ENCODE assay signal across 8 cellular contexts in genomic region chr12:630656-631632, GRCh38. TPM values are rescaled to one million over a fixed set of nuclear protein-coding genes. Genes with fewer than 3 reads are reported as not detected.
DNase-seq lines count a peak whose midpoint lies in the region; ATAC-seq and TF ChIP-seq lines count a peak whose summit lies in the region.

No MANE protein-coding gene starts in this region.

- peak overlapping the region; percentile 89 for H3K4me3 Mint-ChIP-seq in stimulated activated memory B cell treated with anti-CD40 and anti-IgM and Interleukin-4, amounts not matched to agents 10 μg/mL and 1 μg/mL and 100 μg/mL, for 72 hours
- H3K4me3 Mint-ChIP-seq in glutamatergic neuron (ENCODE audit: unreplicated experiment), result no peak overlapping the region

- 83% methylated on average over 42 of the region's 45 CpGs for WGBS in mesenchymal stem cell

- H2BK15ac ChIP-seq in mesenchymal stem cell (ENCODE audit: low read depth, poor library complexity, severe bottlenecking), result peak overlapping the region; percentile 64

- H3K4me1 Mint-ChIP-seq in stimulated activated memory B cell treated with anti-CD40 and anti-IgM and Interleukin-4, amounts not matched to agents 10 μg/mL and 1 μg/mL and 100 μg/mL, for 72 hours, result peaks cover 30% of the 10 kb centered on the region
- peaks cover 3% of the 10 kb centered on the region for H3K4me1 Mint-ChIP-seq in glutamatergic neuron (ENCODE audit: low read depth, unreplicated experiment)

- no peak overlapping the region for H3K23ac ChIP-seq in mesenchymal stem cell (ENCODE audit: low read length in 2 of 2)

- H3K4ac ChIP-seq in mesenchymal stem cell (ENCODE audit: low read depth in 1 of 2, low read length in 2 of 2), result no peak overlapping the region

- H3K27ac Mint-ChIP-seq in stimulated activated memory B cell treated with anti-CD40 and anti-IgM and Interleukin-4, amounts not matched to agents 10 μg/mL and 1 μg/mL and 100 μg/mL, for 72 hours, result peak overlapping the region; percentile 90
- no peak overlapping the region for H3K27ac Mint-ChIP-seq in glutamatergic neuron (ENCODE audit: unreplicated experiment)

- H3K4me3 ChIP-seq in H7 (ENCODE audit: insufficient read depth, low read depth, low read length), result peak overlapping the region; percentile 4; the same call in 1 of the 2 replicates
- H3K4me3 ChIP-seq in NT2/D1 (ENCODE audit: insufficient read length, low read depth), result peak overlapping the region; percentile 51
- no peak overlapping the region for H3K4me3 ChIP-seq in mesenchymal stem cell (ENCODE audit: insufficient read depth in 1 of 2, low read depth in 1 of 2, low read length in 2 of 2)

- H2BK12ac ChIP-seq in mesenchymal stem cell (ENCODE audit: low read length in 2 of 2), result peak overlapping the region; percentile 71 to 87

- no peaks in the 10 kb centered on the region; the same call in 1 of the 2 replicates for H3K27me3 ChIP-seq in H7 (ENCODE audit: control insufficient read depth, insufficient read depth, low read length)
- H3K27me3 ChIP-seq in NT2/D1 (ENCODE audit: insufficient read depth, insufficient read length), result no peaks in the 10 kb centered on the region
- no peaks in the 10 kb centered on the region for H3K27me3 ChIP-seq in mesenchymal stem cell (ENCODE audit: control insufficient read depth in 1 of 2, insufficient read depth in 1 of 2, low read length in 2 of 2)

- H3K9me3 Mint-ChIP-seq in stimulated activated memory B cell treated with anti-CD40 and anti-IgM and Interleukin-4, amounts not matched to agents 10 μg/mL and 1 μg/mL and 100 μg/mL, for 72 hours, result no peaks in the 10 kb centered on the region
- no peaks in the 10 kb centered on the region for H3K9me3 Mint-ChIP-seq in glutamatergic neuron (ENCODE audit: unreplicated experiment)

- peak overlapping the region; percentile 56 for H4K8ac ChIP-seq in mesenchymal stem cell (ENCODE audit: low read length)

- peak overlapping the region; percentile 88 for H3K27ac ChIP-seq in mesenchymal stem cell (ENCODE audit: low read length, poor library complexity, severe bottlenecking)

- H2BK5ac ChIP-seq in mesenchymal stem cell (ENCODE audit: low read depth, low read length, poor library complexity, severe bottlenecking), result no peak overlapping the region

- no peak overlapping the region for H3K4me2 ChIP-seq in mesenchymal stem cell (ENCODE audit: low read length, poor library complexity, severe bottlenecking)

- H4K91ac ChIP-seq in mesenchymal stem cell (ENCODE audit: low read length), result peak overlapping the region; percentile 61

- DNase-seq in GM10248 (ENCODE audit: extremely low spot score) (peak; percentile 81), H7 (peak; percentile 88), NT2/D1 (ENCODE audit: low read depth, low spot score) (peak; percentile 98), mesenchymal stem cell (no peak), glutamatergic neuron (no peak)
- peak; percentile 68 for DNase-seq in activated effector memory CD4-positive, alpha-beta T cell treated with Interleukin-2 at 50 U/mL for 16 hours

- no peaks in the 10 kb centered on the region for H3K36me3 Mint-ChIP-seq in stimulated activated memory B cell treated with anti-CD40 and anti-IgM and Interleukin-4, amounts not matched to agents 10 μg/mL and 1 μg/mL and 100 μg/mL, for 72 hours
- H3K36me3 Mint-ChIP-seq in glutamatergic neuron (ENCODE audit: unreplicated experiment), result no peaks in the 10 kb centered on the region

- TF ChIP-seq CTCF in GM10248 (IDR thresholded peaks at IDR 0.05; ENCODE audit: control extremely low read depth, extremely low read depth, low read depth, missing control alignments) (no peak), glutamatergic neuron (IDR thresholded peaks at IDR 0.05; ENCODE audit: partially characterized antibody, unreplicated experiment) (no peak)

- CTCF ChIA-PET in GM10248 (lab: Yijun Ruan, JAX), result interaction anchor here (1.0 to 2.3 kb wide), 9 partner anchors 10 to 156 kb away, joined by 3 to 9 read pairs (median 4); no protein-coding TSS in a partner anchor

- H3K27me3 Mint-ChIP-seq in stimulated activated memory B cell treated with anti-CD40 and anti-IgM and Interleukin-4, amounts not matched to agents 10 μg/mL and 1 μg/mL and 100 μg/mL, for 72 hours, result no peaks in the 10 kb centered on the region
- peaks cover 2% of the 10 kb centered on the region for H3K27me3 Mint-ChIP-seq in glutamatergic neuron (ENCODE audit: unreplicated experiment)

- no peak overlapping the region for H2AFZ ChIP-seq in mesenchymal stem cell (ENCODE audit: low read depth, low read length)

- peak; percentile 99 for ATAC-seq in stimulated activated memory B cell treated with anti-CD40 and anti-IgM and Interleukin-4, amounts not matched to agents 10 μg/mL and 1 μg/mL and 100 μg/mL, for 72 hours
- ATAC-seq in GM21423 (IDR thresholded peaks at IDR 0.05; ENCODE audit: unreplicated experiment), result no peak

- H3K9ac ChIP-seq in NT2/D1 (ENCODE audit: insufficient read length, low read depth), result peak overlapping the region; percentile 66
- H3K9ac ChIP-seq in mesenchymal stem cell (ENCODE audit: low read length), result no peak overlapping the region

- H3K14ac ChIP-seq in mesenchymal stem cell (ENCODE audit: low read length in 2 of 2), result no peak overlapping the region

- peak overlapping the region; percentile 83 for H2AK5ac ChIP-seq in mesenchymal stem cell (ENCODE audit: low read length, severe bottlenecking)

- peak overlapping the region; percentile 23 for H2BK120ac ChIP-seq in mesenchymal stem cell (ENCODE audit: low read depth, low read length)

- H3K4me1 ChIP-seq in NT2/D1 (ENCODE audit: insufficient read depth, insufficient read length) (peaks cover 18% of the 10 kb centered on the region), mesenchymal stem cell (ENCODE audit: control insufficient read depth, insufficient read depth, low read depth, low read length) (peaks cover 14% of the 10 kb centered on the region)

- H3K9me3 ChIP-seq in NT2/D1 (ENCODE audit: insufficient read depth, low read length), result no peaks in the 10 kb centered on the region
- no peaks in the 10 kb centered on the region for H3K9me3 ChIP-seq in mesenchymal stem cell (ENCODE audit: control insufficient read depth, low read length)

- no peaks in the 10 kb centered on the region for H3K79me1 ChIP-seq in mesenchymal stem cell (replicated peaks; ENCODE audit: low read length, poor library complexity, severe bottlenecking)

- POLR2A ChIA-PET in GM10248 (lab: Yijun Ruan, JAX), result interaction anchor here (0.6 to 1.1 kb wide), 5 partner anchors 12 to 130 kb away, joined by 3 to 7 read pairs (median 3); no protein-coding TSS in a partner anchor

- peak overlapping the region in 1 of 2 experiments; percentile 4 for H3K18ac ChIP-seq in mesenchymal stem cell (ENCODE audit: low read depth in 1 of 2, low read length in 2 of 2)

- H3K36me3 ChIP-seq in H7 (replicated peaks; ENCODE audit: control insufficient read depth, insufficient read depth, low read length) (no peaks in the 10 kb centered on the region), NT2/D1 (ENCODE audit: insufficient read depth, insufficient read length, low read length) (no peaks in the 10 kb centered on the region), mesenchymal stem cell (ENCODE audit: control insufficient read depth in 1 of 2, insufficient read depth in 2 of 2, low read depth in 1 of 2, low read length in 2 of 2) (no peaks in the 10 kb centered on the region)

RNA-seq across cellular contexts. Expression of gene NINJ2, which starts 32.3 kb away (rescaled TPM):
- total RNA-seq in H7 (2014; rRNA removed; shearing (Covaris generic)), result 0.74 and 2.6 TPM in 2 replicates
- polyA plus RNA-seq in mesenchymal stem cell (2013, experiment 1 of 2), result 0.46 TPM
- 0.47 TPM for polyA plus RNA-seq in mesenchymal stem cell (2013, experiment 2 of 2)
- 0.76 TPM for total RNA-seq in glutamatergic neuron (ENCODE audit: unreplicated experiment)

Comparison
In these comparisons a context has a peak if more than half of its experiments do, and no peak if none do; other contexts are left out.
1. DNase-seq: peak in GM10248 (single experiment), H7 (single experiment), NT2/D1 (single experiment) and activated effector memory CD4-positive, alpha-beta T cell treated with Interleukin-2 at 50 U/mL for 16 hours (single experiment); none in mesenchymal stem cell (single experiment) and glutamatergic neuron (single experiment).
2. H3K4me3 ChIP-seq: peak in H7 (single experiment) and NT2/D1 (single experiment); none in mesenchymal stem cell (0 of 2).